Comparison of ENCODE assay signal across 11 cellular contexts in the genomic region with DNA sequence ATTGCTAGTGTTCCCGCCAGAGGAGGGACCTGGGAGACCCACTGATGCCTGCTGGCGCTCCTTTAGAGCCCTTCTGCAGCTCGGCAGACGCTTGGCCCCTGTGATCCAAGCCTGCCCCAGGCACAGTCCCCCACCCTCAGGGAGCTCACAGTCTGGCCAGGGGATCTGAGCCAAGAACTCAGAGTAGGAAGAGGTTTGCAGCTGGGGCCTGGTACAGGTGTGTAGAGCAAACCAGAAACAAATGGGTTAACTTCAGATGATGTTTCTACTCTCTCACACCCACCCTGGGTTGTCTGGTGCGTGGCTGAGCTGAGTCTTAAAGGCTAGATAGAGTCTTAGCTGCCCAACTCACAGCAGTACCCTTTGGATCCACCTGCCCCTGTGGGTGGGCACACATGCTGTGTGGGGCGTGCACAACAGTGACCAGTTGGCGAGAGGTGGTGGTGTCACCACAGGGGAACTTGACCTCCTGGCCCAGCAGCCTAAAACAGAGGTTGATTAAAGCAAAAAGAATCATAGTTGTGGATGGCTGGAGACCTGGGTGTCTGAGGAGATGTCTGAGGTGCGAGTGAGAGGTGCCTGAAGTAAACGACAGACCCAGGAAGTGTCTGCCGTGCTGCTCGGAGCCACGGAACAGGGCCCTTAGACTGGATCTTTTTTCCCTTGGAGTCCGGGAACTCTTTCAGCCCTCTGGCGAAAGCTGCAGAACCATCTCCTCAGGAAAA. TPM values are rescaled to one million over a fixed set of nuclear protein-coding genes. Genes with fewer than 3 reads are reported as not detected.
DNase-seq lines count a peak whose midpoint lies in the region; ATAC-seq and TF ChIP-seq lines count a peak whose summit lies in the region.
"Had no signal": no experiment of that assay in that cellular context is flagged by ENCODE, and none has a peak within 500 bp of the region (broad histone marks: within the 10 kb centered on the region; RNA-seq: fewer than 3 reads in every experiment).

No MANE protein-coding gene starts in this region.

- peaks cover 18% of the 10 kb centered on the region for H3F3A ChIP-seq in GM23248 (ENCODE audit: insufficient read depth)

- H3K79me2 ChIP-seq in GM23248 (ENCODE audit: insufficient read depth) (no peaks in the 10 kb centered on the region), OCI-LY7 (ENCODE audit: insufficient read depth, low read depth, low read length) (no peaks in the 10 kb centered on the region)

- H3K9me3 Mint-ChIP-seq in activated CD4-positive, alpha-beta memory T cell treated with anti-CD3 and anti-CD28 coated beads, Interleukin-2, amount 10 ng/mL, durations not matched to agents 7 days and 5 days = no peaks in the 10 kb centered on the region
- H3K9me3 Mint-ChIP-seq in stimulated activated effector memory CD8-positive, alpha-beta T cell treated with anti-CD3 and anti-CD28 coated beads, Interleukin-12 subunit alpha, Interleukin-12 subunit beta, amount 100 ng/mL, for 72 hours = no peaks in the 10 kb centered on the region
- H3K9me3 Mint-ChIP-seq: brain had no signal

- 75 to 82% methylated on average over 14 of the region's 14 CpGs for WGBS in GM23248 (ENCODE audit: low coverage in 1 of 2, low lambda C conversion rate in 2 of 2, missing lambda C conversion rate in 2 of 2), 2 experiments

- H3K36me3 ChIP-seq in GM23248 (ENCODE audit: low read depth) = no peaks in the 10 kb centered on the region
- H3K36me3 ChIP-seq in OCI-LY7 (ENCODE audit: insufficient read depth, low read length) = no peaks in the 10 kb centered on the region

- H3K27me3 ChIP-seq in GM23248 (replicated peaks; ENCODE audit: insufficient read depth) = no peaks in the 10 kb centered on the region
- H3K27me3 ChIP-seq in layer of hippocampus (ENCODE audit: control insufficient read depth, insufficient read depth, low read length) = no peaks in the 10 kb centered on the region

- no peaks in the 10 kb centered on the region for H3K9me2 ChIP-seq in GM23248 (ENCODE audit: insufficient read depth)
- H3K9me2 ChIP-seq in OCI-LY7 (ENCODE audit: insufficient read depth, low read length) = no peaks in the 10 kb centered on the region

- H2AFZ ChIP-seq in GM23248 = peak overlapping the region; percentile 79; the same call in 1 of the 2 replicates
- H2AFZ ChIP-seq in OCI-LY7 (ENCODE audit: low read length) = no peak overlapping the region

- no TSS peak for BruUV-seq in OCI-LY7 (replicated peaks; lab: Mats Ljungman, UMichigan)

- CTCF ChIA-PET in activated CD4-positive, alpha-beta memory T cell treated with anti-CD3 and anti-CD28 coated beads, Interleukin-2, amount 10 ng/mL, durations not matched to agents 7 days and 5 days (lab: Charles Lee) = no interaction called here
- CTCF ChIA-PET in OCI-LY7 (lab: Charles Lee; ENCODE audit: unreplicated experiment) = no interaction called here

- H3K27me3 Mint-ChIP-seq in activated CD4-positive, alpha-beta memory T cell treated with anti-CD3 and anti-CD28 coated beads, Interleukin-2, amount 10 ng/mL, durations not matched to agents 7 days and 5 days = no peaks in the 10 kb centered on the region

- POLR2A ChIA-PET in activated CD4-positive, alpha-beta memory T cell treated with anti-CD3 and anti-CD28 coated beads, Interleukin-2, amount 10 ng/mL, durations not matched to agents 7 days and 5 days (lab: Charles Lee) = interaction anchor here (0.9 to 9.0 kb wide), 6 partner anchors 11 to 350 kb away, joined by 3 to 74 read pairs (median 6); a partner anchor contains a TSS
- POLR2A ChIA-PET in OCI-LY7 (lab: Charles Lee) = interaction anchor here (1.6 kb wide), 1 partner anchor 13 kb away, joined by 3 read pairs; no protein-coding TSS in a partner anchor

- no peak for DNase-seq in GM23248
- DNase-seq in activated CD4-positive, alpha-beta memory T cell treated with anti-CD3 and anti-CD28 coated beads, Interleukin-2, amount 10 ng/mL, durations not matched to agents 7 days and 5 days = no peak
- DNase-seq in stimulated activated effector memory CD8-positive, alpha-beta T cell treated with anti-CD3 and anti-CD28 coated beads, Interleukin-12 subunit alpha, Interleukin-12 subunit beta, amount 100 ng/mL, for 72 hours (ENCODE audit: low spot score in 2 of 2) = no peak
- DNase-seq in NCI-H2196 treated with DMSO at 0.1 percent for 48 hours (lab: John Stamatoyannopoulos, UW; ENCODE audit: unreplicated experiment) = no peak
- no peak for DNase-seq in OCI-LY7 (ENCODE audit: low spot score)
- DNase-seq in NCI-H774 (lab: John Stamatoyannopoulos, UW) = no peak
- DNase-seq: NCI-H446 treated with DMSO at 0.1 percent for 48 hours; stimulated activated CD4-positive, alpha-beta T cell treated with anti-CD3 and anti-CD28 coated beads, Interleukin-12 subunit alpha, Interleukin-12 subunit beta, amount 100 ng/mL, for 4 hours had no signal

- no peaks in the 10 kb centered on the region for H3K9me3 ChIP-seq in GM23248 (ENCODE audit: low read depth)
- no peaks in the 10 kb centered on the region for H3K9me3 ChIP-seq in OCI-LY7 (ENCODE audit: low read length)

- no peaks in the 10 kb centered on the region for H4K20me1 ChIP-seq in GM23248 (ENCODE audit: insufficient read depth)
- H4K20me1 ChIP-seq in OCI-LY7 (ENCODE audit: insufficient read depth, low read length) = no peaks in the 10 kb centered on the region

- no peak overlapping the region for H3K4me3 Mint-ChIP-seq in activated CD4-positive, alpha-beta memory T cell treated with anti-CD3 and anti-CD28 coated beads, Interleukin-2, amount 10 ng/mL, durations not matched to agents 7 days and 5 days
- peak overlapping the region; percentile 68 for H3K4me3 Mint-ChIP-seq in stimulated activated effector memory CD8-positive, alpha-beta T cell treated with anti-CD3 and anti-CD28 coated beads, Interleukin-12 subunit alpha, Interleukin-12 subunit beta, amount 100 ng/mL, for 72 hours
- H3K4me3 Mint-ChIP-seq: brain had no signal

- intact Hi-C loops in OCI-LY7 (cut with micrococcal nuclease; ENCODE audit: unreplicated experiment) = no loop called here

- peak overlapping the region; percentile 49 for H3K27ac Mint-ChIP-seq in activated CD4-positive, alpha-beta memory T cell treated with anti-CD3 and anti-CD28 coated beads, Interleukin-2, amount 10 ng/mL, durations not matched to agents 7 days and 5 days
- peak overlapping the region; percentile 93 for H3K27ac Mint-ChIP-seq in stimulated activated effector memory CD8-positive, alpha-beta T cell treated with anti-CD3 and anti-CD28 coated beads, Interleukin-12 subunit alpha, Interleukin-12 subunit beta, amount 100 ng/mL, for 72 hours
- H3K27ac Mint-ChIP-seq: brain had no signal

- H3K4me3 ChIP-seq in GM23248 = no peak overlapping the region
- no peak overlapping the region for H3K4me3 ChIP-seq in OCI-LY7 (ENCODE audit: low read depth, low read length, poor library complexity, severe bottlenecking)

- no peak for TF ChIP-seq CTCF in OCI-LY7 (conservative IDR thresholded peaks at IDR 0.05; ENCODE audit: low read length)

- H3K36me3 Mint-ChIP-seq in activated CD4-positive, alpha-beta memory T cell treated with anti-CD3 and anti-CD28 coated beads, Interleukin-2, amount 10 ng/mL, durations not matched to agents 7 days and 5 days (ENCODE audit: low read depth) = no peaks in the 10 kb centered on the region
- H3K36me3 Mint-ChIP-seq in stimulated activated effector memory CD8-positive, alpha-beta T cell treated with anti-CD3 and anti-CD28 coated beads, Interleukin-12 subunit alpha, Interleukin-12 subunit beta, amount 100 ng/mL, for 72 hours = peaks cover 1% of the 10 kb centered on the region
- H3K36me3 Mint-ChIP-seq: brain had no signal

- H3K27ac ChIP-seq in GM23248 = no peak overlapping the region
- H3K27ac ChIP-seq in layer of hippocampus (ENCODE audit: low read depth, low read length) = peak overlapping the region; percentile 43
- no peak overlapping the region for H3K27ac ChIP-seq in OCI-LY7 (ENCODE audit: low read depth, low read length, poor library complexity, severe bottlenecking)

- ATAC-seq in stimulated activated effector memory CD8-positive, alpha-beta T cell treated with anti-CD3 and anti-CD28 coated beads, Interleukin-12 subunit alpha, Interleukin-12 subunit beta, amount 100 ng/mL, for 72 hours = no peak
- ATAC-seq in GM18502 (IDR thresholded peaks at IDR 0.05; ENCODE audit: poor library complexity, unreplicated experiment) = no peak

- H3K4me2 ChIP-seq in GM23248 (ENCODE audit: unreplicated experiment) = no peak overlapping the region
- H3K4me2 ChIP-seq in OCI-LY7 (ENCODE audit: low read length) = no peak overlapping the region

- peaks cover 58% of the 10 kb centered on the region for H3K4me1 Mint-ChIP-seq in activated CD4-positive, alpha-beta memory T cell treated with anti-CD3 and anti-CD28 coated beads, Interleukin-2, amount 10 ng/mL, durations not matched to agents 7 days and 5 days
- peaks cover 58% of the 10 kb centered on the region for H3K4me1 Mint-ChIP-seq in stimulated activated effector memory CD8-positive, alpha-beta T cell treated with anti-CD3 and anti-CD28 coated beads, Interleukin-12 subunit alpha, Interleukin-12 subunit beta, amount 100 ng/mL, for 72 hours
- H3K4me1 Mint-ChIP-seq: brain had no signal

- no peak overlapping the region for H3K9ac ChIP-seq in GM23248

- in situ Hi-C loops in GM23248 (cut with MboI) = no loop called here

- H3K4me1 ChIP-seq in GM23248 (ENCODE audit: insufficient read depth) (peaks cover 41% of the 10 kb centered on the region), OCI-LY7 (ENCODE audit: insufficient read depth, low read length, poor library complexity, severe bottlenecking) (no peaks in the 10 kb centered on the region)

RNA-seq across cellular contexts. Expression of a gene that starts 31.2 kb away (rescaled TPM):
- 108 and 136 TPM in 2 replicates for total RNA-seq in GM23248 (2014; rRNA removed; shearing (Covaris generic))
- polyA plus RNA-seq in GM23248 (2016; fragmentation: Nextera tagmentation; extraction: Ambion mirVana) = 89.9 and 90.0 TPM in 2 replicates
- 100 to 1,000 TPM; 468 to 474 TPM for total RNA-seq in activated CD4-positive, alpha-beta memory T cell treated with anti-CD3 and anti-CD28 coated beads, Interleukin-2, amount 10 ng/mL, durations not matched to agents 7 days and 5 days
- 15.1 and 16.3 TPM in 2 replicates for total RNA-seq in OCI-LY7 (2014; rRNA removed; shearing (Covaris generic))
- 5.8 and 9.1 TPM in 2 replicates for total RNA-seq in OCI-LY7 (2022)
